Comparison of ENCODE assay signal across 21 cellular contexts in the genomic region with DNA sequence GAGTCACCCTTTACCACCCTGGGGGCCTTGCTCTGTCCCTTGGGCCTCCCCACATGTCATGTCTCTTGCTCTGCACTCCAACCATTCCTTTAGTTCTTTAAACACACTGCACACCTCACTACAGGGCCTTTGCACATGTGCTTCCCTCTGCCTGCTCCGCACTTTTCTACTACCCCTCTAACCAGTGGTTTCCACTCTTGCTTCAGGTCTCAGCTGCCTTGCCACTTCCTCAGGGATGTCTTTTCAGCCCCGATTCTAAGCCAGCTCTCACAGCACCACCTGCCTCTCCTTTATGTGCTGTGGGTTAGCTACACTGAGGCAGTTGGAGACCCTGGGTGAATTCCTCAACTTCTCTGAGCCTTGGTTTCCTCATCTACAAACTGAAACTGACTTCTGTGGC. TPM values are rescaled to one million over a fixed set of nuclear protein-coding genes. Genes with fewer than 3 reads are reported as not detected.
DNase-seq lines count a peak whose midpoint lies in the region; ATAC-seq and TF ChIP-seq lines count a peak whose summit lies in the region.
"Had no signal": no experiment of that assay in that cellular context is flagged by ENCODE, and none has a peak within 500 bp of the region (broad histone marks: within the 10 kb centered on the region; RNA-seq: fewer than 3 reads in every experiment).

No MANE protein-coding gene starts in this region.

- H3K36me3 ChIP-seq in IMR-90 (ENCODE audit: control insufficient read depth, insufficient read depth, low read length), result peaks cover 15% of the 10 kb centered on the region
- H3K36me3 ChIP-seq in PC-3 (ENCODE audit: low read depth, low read length), result no peaks in the 10 kb centered on the region
- no peaks in the 10 kb centered on the region for H3K36me3 ChIP-seq in BE2C

- H2BK5ac ChIP-seq in IMR-90 (ENCODE audit: low read depth, low read length, poor library complexity, severe bottlenecking), result no peak overlapping the region

- H4K20me1 ChIP-seq in IMR-90 (ENCODE audit: insufficient read depth, low read length), result no peaks in the 10 kb centered on the region
- H4K20me1 ChIP-seq in PC-3 (ENCODE audit: low read length), result no peaks in the 10 kb centered on the region

- no peak overlapping the region for H3K23ac ChIP-seq in IMR-90 (ENCODE audit: low read depth, low read length)

- no peak for TF ChIP-seq RAD21 in IMR-90 (IDR thresholded peaks at IDR 0.05; ENCODE audit: low read length)

- no peak overlapping the region for H3K18ac ChIP-seq in IMR-90 (ENCODE audit: low read depth, low read length)

- peak overlapping the region; percentile 21; the same call in 1 of the 2 replicates for H4K91ac ChIP-seq in IMR-90 (ENCODE audit: insufficient read depth, low read depth, low read length)

- H3K79me1 ChIP-seq in IMR-90 (ENCODE audit: low read depth in 1 of 2, low read length in 2 of 2), result peaks cover 4 to 9% of the 10 kb centered on the region in 2 experiments; a peak in 2 of 4 replicates

- H3K4me2 ChIP-seq in IMR-90 (ENCODE audit: low read depth, low read length), result no peak overlapping the region
- H3K4me2 ChIP-seq in PC-3 (ENCODE audit: low read length), result 0 out of 2 replicates have a peak overlapping the region, but pooled peaks have one; percentile 28
- H3K4me2 ChIP-seq: GM23338 had no signal

- no peak overlapping the region for H3K4me3 ChIP-seq in IMR-90 (ENCODE audit: insufficient read depth, low read depth, low read length)
- H3K4me3 ChIP-seq in PC-3 (ENCODE audit: low read length), result no peak overlapping the region
- H3K4me3 ChIP-seq in BE2C (ENCODE audit: low read depth, low read length), result no peak overlapping the region
- H3K4me3 ChIP-seq: GM12878, GM23338 had no signal

- H3K14ac ChIP-seq in IMR-90 (replicated peaks; ENCODE audit: low read depth, low read length), result 0 out of 2 replicates have a peak overlapping the region, but pooled peaks have one; percentile 16

- peak overlapping the region; percentile 36; the same call in 1 of the 2 replicates for H3K4ac ChIP-seq in IMR-90 (ENCODE audit: low read depth, low read length)

- no peak overlapping the region for H4K5ac ChIP-seq in IMR-90 (ENCODE audit: low read depth, low read length)

- POLR2A ChIA-PET in IMR-90 (lab: Charles Lee; ENCODE audit: unreplicated experiment) (no interaction called here), PC-3 (lab: Charles Lee; ENCODE audit: unreplicated experiment) (no interaction called here)

- no peaks in the 10 kb centered on the region for H3K9me3 ChIP-seq in IMR-90 (ENCODE audit: control insufficient read depth, insufficient read depth, low read length)
- H3K9me3 ChIP-seq in PC-3 (ENCODE audit: low read length), result no peaks in the 10 kb centered on the region
- H3K9me3 ChIP-seq in BE2C, result no peaks in the 10 kb centered on the region

- in situ Hi-C loops in IMR-90 (cut with MboI; ENCODE audit: low sequenced_read_pairs), result no loop called here

- dilution Hi-C loops in IMR-90 (cut with HindIII; ENCODE audit: low sequenced_read_pairs, unreplicated experiment), result no loop called here

- no peak overlapping the region; the same call in 1 of the 2 replicates for H2BK120ac ChIP-seq in IMR-90 (ENCODE audit: low read depth, low read length)

- peak; percentile 30 for DNase-seq in activated effector memory CD4-positive, alpha-beta T cell treated with anti-CD3 and anti-CD28 coated beads, Interleukin-2, amount 50 U/mL, for 16 hours
- DNase-seq in activated effector memory CD4-positive, alpha-beta T cell treated with Interleukin-2 at 50 U/mL for 16 hours, result no peak
- no peak for DNase-seq in IMR-90
- no peak for DNase-seq in PC-3
- DNase-seq in RKO (ENCODE audit: low spot score), result no peak
- DNase-seq in BE2C, result no peak
- no peak for DNase-seq in left cardiac atrium
- DNase-seq: 8988T; CD4-positive, CD25-positive, alpha-beta regulatory T cell; CD8-positive, alpha-beta memory T cell; COR-L47; DMS 273 treated with DMSO at 0.1 percent for 48 hours; DMS53; DND-41; EL; HCEC 1CT had no signal

- H3K56ac ChIP-seq in IMR-90 (ENCODE audit: extremely low read depth, insufficient read depth, low read length), result no peak overlapping the region

- H3K9ac ChIP-seq in IMR-90 (ENCODE audit: low read depth, low read length) (no peak overlapping the region), PC-3 (ENCODE audit: low read length) (no peak overlapping the region; the same call in 1 of the 2 replicates)

- H3K9me2 ChIP-seq in PC-3 (replicated peaks; ENCODE audit: low read length), result no peaks in the 10 kb centered on the region

- no peak overlapping the region for H2AK9ac ChIP-seq in IMR-90 (replicated peaks; ENCODE audit: low read depth, low read length, poor library complexity)

- TF ChIP-seq CTCF in IMR-90 (conservative IDR thresholded peaks at IDR 0.05; ENCODE audit: low read depth, low read length) (no peak), PC-3 (conservative IDR thresholded peaks at IDR 0.05; ENCODE audit: low read depth, low read length) (no peak), BE2C (IDR thresholded peaks at IDR 0.05; ENCODE audit: low read depth, low read length) (no peak)

- H3F3A ChIP-seq in PC-3 (ENCODE audit: low read length, unreplicated experiment), result no peaks in the 10 kb centered on the region

- H3K4me1 ChIP-seq in IMR-90 (ENCODE audit: control insufficient read depth, insufficient read depth, low read length) (peaks cover 12% of the 10 kb centered on the region), PC-3 (ENCODE audit: insufficient read depth, low read length) (peaks cover 23% of the 10 kb centered on the region), BE2C (peaks cover 7% of the 10 kb centered on the region)

- H2BK20ac ChIP-seq in IMR-90 (ENCODE audit: low read depth, low read length), result no peak overlapping the region

- H4K8ac ChIP-seq in IMR-90 (ENCODE audit: low read depth in 2 of 2, low read length in 2 of 2), result peak overlapping the region in 1 of 2 experiments; percentile 4; a peak in 1 of 4 replicates

- H2AK5ac ChIP-seq in IMR-90 (ENCODE audit: low read depth, low read length), result 0 out of 2 replicates have a peak overlapping the region, but pooled peaks have one; percentile 5

- WGBS in IMR-90 (ENCODE audit: extremely low coverage in 2 of 2, insufficient read length in 1 of 2), 2 experiments, result 100% methylated on average over 1 of the region's 2 CpGs; no CpG with 5 or more reads in 1 of the 2 experiments

- intact Hi-C loops in IMR-90 (cut with micrococcal nuclease) (no loop called here), PC-3 (cut with micrococcal nuclease) (no loop called here), left cardiac atrium (cut with DNase I) (no loop called here)

- H3K79me2 ChIP-seq in PC-3 (ENCODE audit: low read length), result no peaks in the 10 kb centered on the region

- TF ChIP-seq POLR2A in IMR-90 (IDR thresholded peaks at IDR 0.05; ENCODE audit: low read depth, low read length), result no peak

- BruUV-seq in IMR-90 (replicated peaks; lab: Mats Ljungman, UMichigan) (no TSS peak), PC-3 (replicated peaks; lab: Mats Ljungman, UMichigan) (no TSS peak)

- CTCF ChIA-PET in IMR-90 (lab: Yijun Ruan, JAX), result interaction anchor here (0.8 kb wide), 1 partner anchor 12 kb away, joined by 3 read pairs; no protein-coding TSS in a partner anchor
- CTCF ChIA-PET in PC-3 (lab: Charles Lee), result no interaction called here

- H2AFZ ChIP-seq in IMR-90 (replicated peaks; ENCODE audit: low read length, poor library complexity) (no peak overlapping the region), PC-3 (ENCODE audit: low read length) (no peak overlapping the region)
- H2AFZ ChIP-seq: GM23338 had no signal

- ATAC-seq in IMR-90 (ENCODE audit: low read depth) (no peak), PC-3 (peak; percentile 9; the same call in 1 of the 2 replicates), left cardiac atrium (no peak)
- ATAC-seq: GM12878, GM23338 had no signal

- H3K27ac ChIP-seq in IMR-90 (ENCODE audit: insufficient read depth, low read length) (no peak overlapping the region), PC-3 (ENCODE audit: low read length) (peak overlapping the region; percentile 37; the same call in 1 of the 2 replicates)

- peak overlapping the region; percentile 29; the same call in 1 of the 3 replicates for H2BK15ac ChIP-seq in IMR-90 (ENCODE audit: low read depth, low read length)

- H3K27me3 ChIP-seq in IMR-90 (ENCODE audit: control insufficient read depth, insufficient read depth, low read length), result no peaks in the 10 kb centered on the region
- H3K27me3 ChIP-seq in PC-3 (ENCODE audit: low read length), result no peaks in the 10 kb centered on the region
- no peaks in the 10 kb centered on the region for H3K27me3 ChIP-seq in BE2C

- peaks cover 25% of the 10 kb centered on the region for H3K9me1 ChIP-seq in IMR-90 (ENCODE audit: insufficient read depth, low read length)

TF ChIP-seq in IMR-90, 13 proteins besides CTCF, POLR2A, EP300 and RAD21:
- no peak for TF ChIP-seq MAFK (IDR thresholded peaks at IDR 0.05; ENCODE audit: low read depth, low read length)

RNA-seq across cellular contexts. Expression of gene GABBR2, which starts 34.6 kb away (rescaled TPM):
- total RNA-seq in IMR-90 (2012; rRNA removed), result 19.4 and 20.3 TPM in 2 replicates
- 14.2 and 15.4 TPM in 2 replicates for polyA plus RNA-seq in IMR-90 (2012; rRNA removed)
- 9.2 and 11.7 TPM in 2 replicates for polyA plus RNA-seq in IMR-90 (2012; cell fraction: cytosol; rRNA removed)
- 5.3 and 6.3 TPM in 2 replicates for polyA plus RNA-seq in IMR-90 (2012; cell fraction: nucleus; rRNA removed; ENCODE audit: low replicate concordance)
- 0.44 and 1.7 TPM in 2 replicates for total RNA-seq in PC-3 (2014; rRNA removed)
- 1.1 TPM for polyA plus RNA-seq in BE2C (2012; ENCODE audit: insufficient read depth, insufficient read length, low read depth)
- total RNA-seq in left cardiac atrium, result under 1 TPM in 1 of 2 donors, not detected in 1; 0.41 TPM
- total RNA-seq: A673; CD4-positive, CD25-positive, alpha-beta regulatory T cell; CD8-positive, alpha-beta memory T cell; G401 had no signal
- polyA plus RNA-seq: CD4-positive, CD25-positive, alpha-beta regulatory T cell; CD8-positive, alpha-beta memory T cell; IgD-negative memory B cell had no signal

RNA-seq across cellular contexts. Expression of gene ANKS6, which starts 53.0 kb away (rescaled TPM):
- 8.6 and 9.0 TPM in 2 replicates for total RNA-seq in IMR-90 (2012; rRNA removed)
- 23.6 and 24.0 TPM in 2 replicates for polyA plus RNA-seq in IMR-90 (2012; rRNA removed)
- 16.4 and 20.2 TPM in 2 replicates for polyA plus RNA-seq in IMR-90 (2012; cell fraction: cytosol; rRNA removed)
- polyA plus RNA-seq in IMR-90 (2012; cell fraction: nucleus; rRNA removed; ENCODE audit: low replicate concordance), result 78.2 and 92.5 TPM in 2 replicates
- total RNA-seq in PC-3 (2014; rRNA removed), result 27.7 and 39.7 TPM in 2 replicates
- polyA plus RNA-seq in BE2C (2012; ENCODE audit: insufficient read depth, insufficient read length, low read depth), result 10.9 TPM
- 1 to 10 TPM; 6.5 to 7.4 TPM for total RNA-seq in left cardiac atrium
